26 cellular contexts compared by ENCODE assay signal in genomic region chr22:40473703-40474102, GRCh38.
"Had no signal": no experiment of that assay in that cellular context is flagged by ENCODE, and none has a peak within 500 bp of the region (broad histone marks: within the 10 kb centered on the region; RNA-seq: fewer than 3 reads in every experiment).

No MANE protein-coding gene starts in this region.

- H3K4me3 Mint-ChIP-seq: effector memory CD8-positive, alpha-beta T cell; naive thymus-derived CD4-positive, alpha-beta T cell; nephron; neural progenitor cell; type B pancreatic cell had no signal

- H3K36me3 Mint-ChIP-seq: neural progenitor cell, type B pancreatic cell had no signal

- DNase-seq: cortex of kidney; effector memory CD8-positive, alpha-beta T cell; erythroblast; esophagus squamous epithelium; foreskin melanocyte; glutamatergic neuron; heart right ventricle; hippocampal formation; left cardiac atrium; left lung; mesendoderm; midbrain; naive thymus-derived CD4-positive, alpha-beta T cell; stimulated activated CD4-positive, alpha-beta T cell treated with anti-CD3 and anti-CD28 coated beads, Interleukin-12 subunit alpha, Interleukin-12 subunit beta, amount 100 ng/mL, for 4 hours; stimulated activated CD4-positive, alpha-beta T cell treated with anti-CD3 and anti-CD28 coated beads, Interleukin-1b, Interleukin-23, amount 100 ng/mL, for 48 hours; stimulated activated CD4-positive, alpha-beta T cell treated with anti-CD3 and anti-CD28 coated beads, Interleukin-4, amount 100 ng/mL, for 1 hour; stimulated activated CD8-positive, alpha-beta memory T cell treated with anti-CD3 and anti-CD28 coated beads, Interleukin-4, amount 100 ng/mL, for 48 hours; stimulated activated naive CD4-positive, alpha-beta T cell treated with Interleukin-2 at 50 U/mL for 16 hours; stomach; thyroid gland had no signal

- FAIRE-seq: endometrium, islet of Langerhans had no signal

- ATAC-seq: effector memory CD8-positive, alpha-beta T cell; heart right ventricle; left cardiac atrium; left lung; naive thymus-derived CD4-positive, alpha-beta T cell; sciatic nerve had no signal

- H3K27me3 Mint-ChIP-seq: effector memory CD8-positive, alpha-beta T cell; naive thymus-derived CD4-positive, alpha-beta T cell; type B pancreatic cell had no signal

- H3K27ac Mint-ChIP-seq: nephron, neural progenitor cell, type B pancreatic cell had no signal

- H3K9me3 Mint-ChIP-seq: effector memory CD8-positive, alpha-beta T cell; naive thymus-derived CD4-positive, alpha-beta T cell; nephron; neural progenitor cell; type B pancreatic cell had no signal
